Comparison of ENCODE assay signal across 20 cellular contexts in genomic region chr9:71977003-71977402, GRCh38.
DNase-seq lines count a peak whose midpoint lies in the region; ATAC-seq, FAIRE-seq and TF ChIP-seq lines count a peak whose summit lies in the region.
"Had no signal": no experiment of that assay in that cellular context is flagged by ENCODE, and none has a peak within 500 bp of the region (broad histone marks: within the 10 kb centered on the region; RNA-seq: fewer than 3 reads in every experiment).

No MANE protein-coding gene starts in this region.

- ATAC-seq in HepG2 = no peak
- ATAC-seq in right lobe of liver = no peak
- ATAC-seq in GM12878 = no peak
- ATAC-seq: A549; CD8-positive, alpha-beta T cell had no signal

- H3K9ac ChIP-seq in HepG2 (ENCODE audit: insufficient read depth, low read depth, low read length) (no peak overlapping the region), GM12878 (ENCODE audit: control insufficient read depth, insufficient read depth, low read length) (no peak overlapping the region)
- H3K9ac ChIP-seq: BLaER1 treated with 17β-estradiol and CSF1 and Interleukin-3, amounts not matched to agents 10 nM and 100 nM had no signal

- TF ChIP-seq POLR2A in HepG2 (IDR thresholded peaks at IDR 0.05; ENCODE audit: insufficient read depth in 1 of 2, low read depth in 2 of 2, low read length in 2 of 2) (no peak), right lobe of liver (IDR thresholded peaks at IDR 0.05) (no peak), GM12878 (IDR thresholded peaks at IDR 0.05; ENCODE audit: low read depth, low read length) (no peak)

- H2AFZ ChIP-seq in HepG2 (ENCODE audit: low read length) (no peak overlapping the region), GM12878 (ENCODE audit: control insufficient read depth, low read depth, low read length) (no peak overlapping the region)

- H3K36me3 ChIP-seq in HepG2 (replicated peaks in 1 of 2; ENCODE audit: control insufficient read depth in 1 of 2, insufficient read depth in 2 of 2, low read length in 2 of 2) (peaks cover 0 to 4% of the 10 kb centered on the region in 2 experiments; a peak in 2 of 5 replicates), right lobe of liver (peaks cover 0 to 10% (median 0%) of the 10 kb centered on the region in 4 donors), GM12878 (ENCODE audit: control insufficient read depth in 2 of 2, insufficient read depth in 2 of 2, low read length in 1 of 2) (peaks cover 0 to 5% of the 10 kb centered on the region in 2 experiments; a peak in 2 of 4 replicates), small intestine (ENCODE audit: control insufficient read depth in 2 of 2, insufficient read depth in 2 of 2, low read length in 2 of 2) (no peaks in the 10 kb centered on the region)

- TF ChIP-seq EP300 in HepG2 (IDR thresholded peaks at IDR 0.05; ENCODE audit: low read depth in 2 of 2, low read length in 2 of 2) (no peak), HepG2 (CRISPR knock-in tag; IDR thresholded peaks at IDR 0.05; ENCODE audit: borderline replicate concordance) (no peak), GM12878 (IDR thresholded peaks at IDR 0.05; ENCODE audit: borderline replicate concordance in 1 of 2, control insufficient read depth in 1 of 2, low read depth in 2 of 2, low read length in 2 of 2) (no peak)

- in situ Hi-C loops in HepG2 (cut with HindIII; ENCODE audit: extremely low pct_ligation_motif_present, low pct_unique_long_range_greater_than_20kb) (no loop called here), GM12878 (cut with MboI) (no loop called here)

- WGBS in HepG2 (ENCODE audit: low lambda C conversion rate) = 83% methylated on average over 3 of the region's 3 CpGs
- WGBS in right lobe of liver (ENCODE audit: insufficient coverage, low coverage, low lambda C conversion rate, missing lambda C conversion rate) = 58% methylated on average over 3 of the region's 3 CpGs
- WGBS in GM12878 (ENCODE audit: insufficient coverage, insufficient replicate concordance, low lambda C conversion rate, missing lambda C conversion rate) = 42% methylated on average over 3 of the region's 3 CpGs
- 24 to 59% (median 26%) methylated on average over 3 of the region's 3 CpGs for WGBS in small intestine, 3 donors

- TF ChIP-seq CTCF in HepG2 (CRISPR knock-in tag; IDR thresholded peaks at IDR 0.05) (no peak), right lobe of liver (IDR thresholded peaks at IDR 0.05) (no peak), GM12878 (IDR thresholded peaks at IDR 0.05 in 2 of 3, conservative IDR thresholded peaks at IDR 0.05 in 1 of 3; ENCODE audit: control insufficient read depth in 2 of 3, extremely low read depth in 1 of 3, insufficient read depth in 1 of 3, low read depth in 3 of 3, low read length in 3 of 3) (no peak)

- H3K4me2 ChIP-seq in HepG2 (ENCODE audit: low read depth, low read length) (no peak overlapping the region), GM12878 (ENCODE audit: control insufficient read depth, insufficient read depth) (no peak overlapping the region)
- H3K4me2 ChIP-seq: A549; BLaER1 treated with 17β-estradiol and CSF1 and Interleukin-3, amounts not matched to agents 10 nM and 100 nM had no signal

- no peaks in the 10 kb centered on the region for H3K4me1 ChIP-seq in HepG2 (ENCODE audit: insufficient read depth, low read length)
- no peaks in the 10 kb centered on the region for H3K4me1 ChIP-seq in right lobe of liver
- H3K4me1 ChIP-seq in GM12878 (ENCODE audit: control insufficient read depth, insufficient read depth, low read length) = no peaks in the 10 kb centered on the region
- H3K4me1 ChIP-seq in small intestine (ENCODE audit: control insufficient read depth in 2 of 2, insufficient read depth in 1 of 2, low read depth in 1 of 2, low read length in 1 of 2) = no peaks in the 10 kb centered on the region
- H3K4me1 ChIP-seq: A549, Caco-2 had no signal

- RAD21 ChIA-PET in GM12878 (lab: Charles Lee; ENCODE audit: unreplicated experiment) = interaction anchor here (0.9 to 1.0 kb wide), 2 partner anchors 42 to 48 kb away, joined by 3 to 5 read pairs; no protein-coding TSS in a partner anchor

- no peak for FAIRE-seq in HepG2 (lab: Jason Lieb, UNC)
- no peak for FAIRE-seq in GM12878 (lab: Jason Lieb, UNC)
- no peak for FAIRE-seq in small intestine (lab: Jason Lieb, UNC)
- no peak for FAIRE-seq in HTR-8/SVneo (lab: Jason Lieb, UNC)
- FAIRE-seq: A549, D721Med, GM12892, GM18507 had no signal

- no TSS peak for BruUV-seq in HepG2 (replicated peaks; lab: Mats Ljungman, UMichigan)
- no TSS peak for BruUV-seq in GM12878 (replicated peaks; lab: Mats Ljungman, UMichigan)

- DNase-seq in HepG2 (ENCODE audit: low spot score) (no peak), right lobe of liver (no peak), GM12878 (ENCODE audit: low read depth, low spot score) (no peak), small intestine (peak; percentile 36), HTR-8/SVneo (ENCODE audit: insufficient read length, low spot score) (no peak), NCI-H2171 (lab: John Stamatoyannopoulos, UW) (no peak)
- DNase-seq: AML-193; Caco-2; Calu3; CD4-positive, alpha-beta T cell; CD8-positive, alpha-beta T cell; DMS79 treated with DMSO at 0.1 percent for 48 hours; GF-D8 had no signal

- POLR2A ChIA-PET in HepG2 (lab: Yijun Ruan, JAX) (no interaction called here), GM12878 (lab: Charles Lee) (no interaction called here)

- intact Hi-C loops in HepG2 (cut with micrococcal nuclease; ENCODE audit: unreplicated experiment) (loop anchor here (2.0 kb wide), 1 partner anchor 170 kb away; no protein-coding TSS in a partner anchor), right lobe of liver (cut with DNase I) (no loop called here), GM12878 (cut with micrococcal nuclease; ENCODE audit: unreplicated experiment) (no loop called here)

- H3K9me3 ChIP-seq in HepG2 (ENCODE audit: low read length) = no peaks in the 10 kb centered on the region
- no peaks in the 10 kb centered on the region for H3K9me3 ChIP-seq in right lobe of liver
- H3K9me3 ChIP-seq in GM12878 (replicated peaks; ENCODE audit: control insufficient read depth, insufficient read depth, low read length) = no peaks in the 10 kb centered on the region
- H3K9me3 ChIP-seq in small intestine (ENCODE audit: control insufficient read depth, low read depth) = no peaks in the 10 kb centered on the region
- H3K9me3 ChIP-seq: A549; BLaER1 treated with 17β-estradiol and CSF1 and Interleukin-3, amounts not matched to agents 10 nM and 100 nM; Caco-2 had no signal

- H3K4me3 ChIP-seq in HepG2 (replicated peaks in 1 of 3; ENCODE audit: insufficient read depth in 1 of 3, low read depth in 2 of 3, low read length in 3 of 3) = no peak overlapping the region
- H3K4me3 ChIP-seq in right lobe of liver = no peak overlapping the region
- no peak overlapping the region for H3K4me3 ChIP-seq in GM12878
- H3K4me3 ChIP-seq in small intestine (ENCODE audit: low read depth in 1 of 2, low read length in 2 of 2) = no peak overlapping the region
- H3K4me3 ChIP-seq: A549; BLaER1 treated with 17β-estradiol and CSF1 and Interleukin-3, amounts not matched to agents 10 nM and 100 nM had no signal

- H3K27me3 ChIP-seq in HepG2 (ENCODE audit: control insufficient read depth in 1 of 2, insufficient read depth in 2 of 2, low read length in 2 of 2) = no peaks in the 10 kb centered on the region
- H3K27me3 ChIP-seq in right lobe of liver = no peaks in the 10 kb centered on the region
- H3K27me3 ChIP-seq in GM12878 (replicated peaks in 1 of 2; ENCODE audit: control insufficient read depth in 2 of 2, insufficient read depth in 2 of 2, low read length in 1 of 2) = no peaks in the 10 kb centered on the region
- no peaks in the 10 kb centered on the region for H3K27me3 ChIP-seq in small intestine (ENCODE audit: control insufficient read depth in 2 of 2, insufficient read depth in 2 of 2, low read length in 2 of 2)
- H3K27me3 ChIP-seq: BLaER1 treated with 17β-estradiol and CSF1 and Interleukin-3, amounts not matched to agents 10 nM and 100 nM had no signal

- no peaks in the 10 kb centered on the region for H4K20me1 ChIP-seq in HepG2 (ENCODE audit: insufficient read depth, low read length)
- H4K20me1 ChIP-seq in GM12878 (ENCODE audit: control insufficient read depth, insufficient read depth) = no peaks in the 10 kb centered on the region
- H4K20me1 ChIP-seq: BLaER1 treated with 17β-estradiol and CSF1 and Interleukin-3, amounts not matched to agents 10 nM and 100 nM had no signal

- H3K27ac ChIP-seq in HepG2 (ENCODE audit: extremely low read length, insufficient read depth, low read length) = no peak overlapping the region
- H3K27ac ChIP-seq in right lobe of liver = no peak overlapping the region
- no peak overlapping the region for H3K27ac ChIP-seq in GM12878 (ENCODE audit: control insufficient read depth, insufficient read depth)
- H3K27ac ChIP-seq in small intestine (ENCODE audit: low read depth in 1 of 2, low read length in 1 of 2) = no peak overlapping the region
- H3K27ac ChIP-seq: 22Rv1; A549; BLaER1 treated with 17β-estradiol and CSF1 and Interleukin-3, amounts not matched to agents 10 nM and 100 nM; C4-2B had no signal

- no peaks in the 10 kb centered on the region for H3K79me2 ChIP-seq in HepG2 (ENCODE audit: insufficient read depth, low read length)
- no peaks in the 10 kb centered on the region for H3K79me2 ChIP-seq in GM12878 (ENCODE audit: control insufficient read depth, insufficient read depth, low read length)

- no peak for TF ChIP-seq RAD21 in HepG2 (CRISPR knock-in tag; IDR thresholded peaks at IDR 0.05)
- TF ChIP-seq RAD21 in GM12878 (IDR thresholded peaks at IDR 0.05; ENCODE audit: insufficient read depth, low read depth, low read length) = no peak

- CTCF ChIA-PET in HepG2 (lab: Yijun Ruan, JAX; ENCODE audit: low intra/inter-chr PET ratio, low total read pairs) = no interaction called here
- CTCF ChIA-PET in GM12878 (lab: Yijun Ruan, JAX) = interaction anchor here (2.8 kb wide), 2 partner anchors 158 to 170 kb away, joined by 9 to 14 read pairs; no protein-coding TSS in a partner anchor

- SMC1A ChIA-PET in GM12878 (lab: Charles Lee; ENCODE audit: uncharacterized antibody, unreplicated experiment) = interaction anchor here (0.6 to 1.4 kb wide), 3 partner anchors 12 to 1054 kb away, joined by 3 to 4 read pairs (median 3); partner anchors contain the start of gene C9orf85

TF ChIP-seq in GM12878, 131 proteins besides CTCF, POLR2A, EP300 and RAD21 (continues in another document):
- TF ChIP-seq ZNF384 (IDR thresholded peaks at IDR 0.05; ENCODE audit: borderline replicate concordance, low read depth, low read length) = peak; percentile 17; the same call in 1 of the 2 replicates

Comparison
In these comparisons a context has a peak if more than half of its experiments do, and no peak if none do; other contexts are left out.
1. Of the 75 proteins assayed by ChIP-seq in both HepG2 and GM12878: peak only in HepG2: none; only in GM12878: none; in both: ZBTB40; in neither: 74.